In the genomic region with DNA sequence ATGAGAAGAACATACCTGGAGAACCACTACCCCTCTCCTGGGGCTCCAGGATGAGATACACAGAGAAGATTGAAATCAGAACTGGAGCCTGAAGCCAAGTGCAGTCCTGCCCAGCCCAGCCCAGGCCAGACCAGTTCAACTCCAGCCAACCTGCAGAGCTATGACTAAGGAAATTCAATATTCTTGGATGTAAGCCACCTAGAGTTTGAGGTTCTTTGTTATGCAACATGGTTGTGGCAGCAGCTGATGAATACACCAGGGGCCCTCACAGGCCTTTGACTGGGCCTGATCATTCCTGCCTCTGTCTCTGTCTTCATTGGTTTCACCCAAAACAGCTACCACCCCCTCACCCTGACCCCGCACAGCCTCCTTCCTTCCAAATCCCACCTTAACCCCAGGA, we compare ENCODE assay signal across 17 cellular contexts.
DNase-seq lines count a peak whose midpoint lies in the region; ATAC-seq and TF ChIP-seq lines count a peak whose summit lies in the region.
"Had no signal": no experiment of that assay in that cellular context is flagged by ENCODE, and none has a peak within 500 bp of the region (broad histone marks: within the 10 kb centered on the region; RNA-seq: fewer than 3 reads in every experiment).

No MANE protein-coding gene starts in this region.

- no TSS peak for BruUV-seq in MCF 10A (replicated peaks; lab: Mats Ljungman, UMichigan)

- no peak overlapping the region for H3K4me3 ChIP-seq in breast epithelium
- H3K4me3 ChIP-seq in iPS-20b (ENCODE audit: low read length) = peak overlapping the region; percentile 19; the same call in 1 of the 2 replicates
- no peak overlapping the region for H3K4me3 ChIP-seq in vagina
- H3K4me3 ChIP-seq: transverse colon had no signal

- no peaks in the 10 kb centered on the region for H3K36me3 Mint-ChIP-seq in MCF 10A (ENCODE audit: insufficient read depth, unreplicated experiment)
- H3K36me3 Mint-ChIP-seq in activated CD4-positive, alpha-beta T cell treated with anti-CD3 and anti-CD28 coated beads, Interleukin-2, amount 10 ng/mL, durations not matched to agents 24 days and 14 days (ENCODE audit: low read depth) = no peaks in the 10 kb centered on the region
- H3K36me3 Mint-ChIP-seq: CD8-positive, alpha-beta memory T cell had no signal

- no peaks in the 10 kb centered on the region for H3K27me3 Mint-ChIP-seq in MCF 10A (ENCODE audit: insufficient read depth, unreplicated experiment)
- peaks cover 14% of the 10 kb centered on the region for H3K27me3 Mint-ChIP-seq in activated CD4-positive, alpha-beta T cell treated with anti-CD3 and anti-CD28 coated beads, Interleukin-2, amount 10 ng/mL, durations not matched to agents 24 days and 14 days

- TF ChIP-seq POLR2A in breast epithelium (IDR thresholded peaks at IDR 0.05) (no peak), vagina (IDR thresholded peaks at IDR 0.05) (no peak)

- CTCF ChIA-PET in MCF 10A (lab: Yijun Ruan, JAX) = interaction anchor here (0.9 to 1.0 kb wide), 2 partner anchors 16 to 438 kb away, joined by 3 read pairs; no protein-coding TSS in a partner anchor

- TF ChIP-seq CTCF in MCF 10A (IDR thresholded peaks at IDR 0.05; ENCODE audit: unreplicated experiment) = no peak
- no peak for TF ChIP-seq CTCF in breast epithelium (IDR thresholded peaks at IDR 0.05)
- no peak for TF ChIP-seq CTCF in vagina (IDR thresholded peaks at IDR 0.05)

- H3K36me3 ChIP-seq in breast epithelium (no peaks in the 10 kb centered on the region), iPS-20b (ENCODE audit: insufficient read depth, low read depth, low read length) (no peaks in the 10 kb centered on the region), vagina (no peaks in the 10 kb centered on the region)
- H3K36me3 ChIP-seq: transverse colon had no signal

- H3K27ac ChIP-seq in breast epithelium (no peak overlapping the region), iPS-20b (ENCODE audit: low read length) (peak overlapping the region; percentile 42), vagina (no peak overlapping the region)
- H3K27ac ChIP-seq: transverse colon, VCaP had no signal

- POLR2A ChIA-PET in MCF 10A (lab: Yijun Ruan, JAX) = no interaction called here

- no peak for ATAC-seq in GM18519 (IDR thresholded peaks at IDR 0.05; ENCODE audit: low FRiP score, unreplicated experiment)
- ATAC-seq: activated CD8-positive, alpha-beta T cell treated with anti-CD3 and anti-CD28 coated beads, Interleukin-2, amount 10 ng/mL, durations not matched to agents 7 days and 5 days; Panc1 had no signal

- no peak overlapping the region for H3K4me3 Mint-ChIP-seq in MCF 10A (ENCODE audit: unreplicated experiment)
- H3K4me3 Mint-ChIP-seq in activated CD4-positive, alpha-beta T cell treated with anti-CD3 and anti-CD28 coated beads, Interleukin-2, amount 10 ng/mL, durations not matched to agents 24 days and 14 days = no peak overlapping the region
- H3K4me3 Mint-ChIP-seq: activated CD8-positive, alpha-beta T cell treated with anti-CD3 and anti-CD28 coated beads, Interleukin-2, amount 10 ng/mL, durations not matched to agents 7 days and 5 days; activated T-helper 1 cell treated with anti-CD3 and anti-CD28 coated beads, Interleukin-12 subunit alpha, Interleukin-12 subunit beta, Interleukin-2, Interleukin-4 antibody, amounts not matched to agents 30 ng/mL and 10 ng/mL and 1 ng/mL, durations not matched to agents 14 hours and 24 hours and 36 hours; CD8-positive, alpha-beta memory T cell had no signal

- intact Hi-C loops in MCF 10A (cut with micrococcal nuclease) = no loop called here
- intact Hi-C loops in breast epithelium (cut with DNase I; ENCODE audit: low total_unique reads) = no loop called here
- intact Hi-C loops in activated CD4-positive, alpha-beta T cell treated with anti-CD3 and anti-CD28 coated beads, Interleukin-2, amount 10 ng/mL, durations not matched to agents 24 days and 14 days (cut with micrococcal nuclease) = no loop called here
- intact Hi-C loops in vagina (cut with DNase I) = no loop called here

- H3K9me3 ChIP-seq in breast epithelium (no peaks in the 10 kb centered on the region), iPS-20b (ENCODE audit: insufficient read depth, low read depth, low read length) (no peaks in the 10 kb centered on the region), vagina (no peaks in the 10 kb centered on the region)
- H3K9me3 ChIP-seq: transverse colon had no signal

- H3K9ac ChIP-seq in iPS-20b (ENCODE audit: low read depth, low read length) = no peak overlapping the region; the same call in 1 of the 2 replicates

- H3K4me1 ChIP-seq in breast epithelium (no peaks in the 10 kb centered on the region), iPS-20b (ENCODE audit: insufficient read depth, low read length) (peaks cover 31% of the 10 kb centered on the region), vagina (no peaks in the 10 kb centered on the region)
- H3K4me1 ChIP-seq: transverse colon had no signal

- no peaks in the 10 kb centered on the region for H3K27me3 ChIP-seq in breast epithelium
- H3K27me3 ChIP-seq in iPS-20b (ENCODE audit: insufficient read depth, low read length) = no peaks in the 10 kb centered on the region
- H3K27me3 ChIP-seq in vagina = no peaks in the 10 kb centered on the region
- H3K27me3 ChIP-seq: transverse colon had no signal

- peak; percentile 77 for DNase-seq in MCF 10A (ENCODE audit: unreplicated experiment)
- no peak for DNase-seq in breast epithelium (ENCODE audit: low spot score in 2 of 2)
- DNase-seq in astrocyte of the hippocampus (ENCODE audit: low read depth, low spot score) = peak; percentile 19
- no peak for DNase-seq in activated CD4-positive, alpha-beta T cell treated with anti-CD3 and anti-CD28 coated beads, Interleukin-2, amount 10 ng/mL, durations not matched to agents 24 days and 14 days
- no peak for DNase-seq in effector CD4-positive, alpha-beta T cell
- no peak for DNase-seq in vagina (ENCODE audit: extremely low spot score in 2 of 2)
- DNase-seq: activated CD8-positive, alpha-beta T cell treated with anti-CD3 and anti-CD28 coated beads, Interleukin-2, amount 10 ng/mL, durations not matched to agents 7 days and 5 days; CD8-positive, alpha-beta memory T cell; NCI-H1436 treated with DMSO at 0.1 percent for 48 hours; NCI-H510A treated with DMSO at 0.1 percent for 48 hours; stimulated activated CD4-positive, alpha-beta T cell treated with anti-CD3 and anti-CD28 coated beads, Interleukin-4, amount 100 ng/mL, for 4 hours; transverse colon had no signal

- H3K4me1 Mint-ChIP-seq in MCF 10A (ENCODE audit: insufficient read depth, unreplicated experiment) = no peaks in the 10 kb centered on the region
- H3K4me1 Mint-ChIP-seq in activated CD4-positive, alpha-beta T cell treated with anti-CD3 and anti-CD28 coated beads, Interleukin-2, amount 10 ng/mL, durations not matched to agents 24 days and 14 days = peaks cover 4% of the 10 kb centered on the region
- H3K4me1 Mint-ChIP-seq: CD8-positive, alpha-beta memory T cell had no signal

- H3K9me3 Mint-ChIP-seq in MCF 10A (ENCODE audit: unreplicated experiment) = peaks cover 11% of the 10 kb centered on the region
- H3K9me3 Mint-ChIP-seq in activated CD4-positive, alpha-beta T cell treated with anti-CD3 and anti-CD28 coated beads, Interleukin-2, amount 10 ng/mL, durations not matched to agents 24 days and 14 days = no peaks in the 10 kb centered on the region
- H3K9me3 Mint-ChIP-seq: activated T-helper 1 cell treated with anti-CD3 and anti-CD28 coated beads, Interleukin-12 subunit alpha, Interleukin-12 subunit beta, Interleukin-2, Interleukin-4 antibody, amounts not matched to agents 30 ng/mL and 10 ng/mL and 1 ng/mL, durations not matched to agents 14 hours and 24 hours and 36 hours; CD8-positive, alpha-beta memory T cell had no signal

- no peak overlapping the region for H3K27ac Mint-ChIP-seq in MCF 10A (ENCODE audit: low read depth, unreplicated experiment)
- H3K27ac Mint-ChIP-seq in activated CD4-positive, alpha-beta T cell treated with anti-CD3 and anti-CD28 coated beads, Interleukin-2, amount 10 ng/mL, durations not matched to agents 24 days and 14 days = no peak overlapping the region
- H3K27ac Mint-ChIP-seq: activated CD8-positive, alpha-beta T cell treated with anti-CD3 and anti-CD28 coated beads, Interleukin-2, amount 10 ng/mL, durations not matched to agents 7 days and 5 days; activated T-helper 1 cell treated with anti-CD3 and anti-CD28 coated beads, Interleukin-12 subunit alpha, Interleukin-12 subunit beta, Interleukin-2, Interleukin-4 antibody, amounts not matched to agents 30 ng/mL and 10 ng/mL and 1 ng/mL, durations not matched to agents 14 hours and 24 hours and 36 hours; CD8-positive, alpha-beta memory T cell had no signal

Comparison
In these comparisons a context has a peak if more than half of its experiments do, and no peak if none do; other contexts are left out.
1. DNase-seq: peak in MCF 10A (single experiment) and astrocyte of the hippocampus (single experiment); none in breast epithelium (0 of 2), activated CD4-positive, alpha-beta T cell treated with anti-CD3 and anti-CD28 coated beads, Interleukin-2, amount 10 ng/mL, durations not matched to agents 24 days and 14 days (single experiment), effector CD4-positive, alpha-beta T cell (single experiment) and vagina (0 of 2).